In the genomic region with DNA sequence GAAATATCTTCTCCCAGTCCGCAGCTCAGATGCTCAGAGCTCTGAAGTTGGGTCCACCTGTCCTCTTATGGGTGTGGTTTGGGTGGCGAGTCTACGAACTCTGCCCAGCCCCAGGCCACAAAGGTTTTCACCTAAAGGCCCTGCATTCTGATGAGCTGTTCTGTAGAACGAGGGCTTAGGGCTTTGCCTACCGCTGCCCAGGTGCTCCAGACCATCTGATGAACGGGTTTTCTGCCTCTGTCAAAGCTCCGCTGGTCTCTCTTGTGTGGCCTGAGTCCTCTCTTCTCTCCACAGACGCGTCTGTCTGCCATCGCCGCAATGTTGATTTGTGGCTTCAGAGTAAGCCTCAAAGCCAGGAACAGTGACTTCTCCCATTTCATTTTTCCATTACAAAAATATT, we compare ENCODE assay signal across 18 cellular contexts. TPM values are rescaled to one million over a fixed set of nuclear protein-coding genes. Genes with fewer than 3 reads are reported as not detected.
DNase-seq lines count a peak whose midpoint lies in the region; ATAC-seq and TF ChIP-seq lines count a peak whose summit lies in the region.
"Had no signal": no experiment of that assay in that cellular context is flagged by ENCODE, and none has a peak within 500 bp of the region (broad histone marks: within the 10 kb centered on the region; RNA-seq: fewer than 3 reads in every experiment).

No MANE protein-coding gene starts in this region.

- peaks cover 22% of the 10 kb centered on the region for H3K9me3 Mint-ChIP-seq in activated naive CD4-positive, alpha-beta T cell treated with anti-CD3 and anti-CD28 coated beads, Interleukin-2, amount 10 ng/mL, durations not matched to agents 7 days and 5 days
- no peaks in the 10 kb centered on the region for H3K9me3 Mint-ChIP-seq in chondrocyte (ENCODE audit: low read depth)
- no peaks in the 10 kb centered on the region for H3K9me3 Mint-ChIP-seq in neural crest cell
- H3K9me3 Mint-ChIP-seq: CD4-positive, alpha-beta T cell had no signal

- no peaks in the 10 kb centered on the region for H3K4me1 ChIP-seq in upper lobe of right lung
- H3K4me1 ChIP-seq: A549, Caco-2 had no signal

- H3K27ac ChIP-seq in upper lobe of right lung, result no peak overlapping the region
- H3K27ac ChIP-seq: 22Rv1, A549, C4-2B had no signal

- no peaks in the 10 kb centered on the region for H3K9me3 ChIP-seq in upper lobe of right lung
- H3K9me3 ChIP-seq: A549, Caco-2 had no signal

- H3K4me3 Mint-ChIP-seq in activated naive CD4-positive, alpha-beta T cell treated with anti-CD3 and anti-CD28 coated beads, Interleukin-2, amount 10 ng/mL, durations not matched to agents 7 days and 5 days, result no peak overlapping the region
- H3K4me3 Mint-ChIP-seq in chondrocyte (ENCODE audit: unreplicated experiment) (no peak overlapping the region), neural crest cell (no peak overlapping the region)
- H3K4me3 Mint-ChIP-seq: CD4-positive, alpha-beta T cell; H9 had no signal

- H3K27me3 ChIP-seq in upper lobe of right lung, result no peaks in the 10 kb centered on the region

- peaks cover 54% of the 10 kb centered on the region for H3K36me3 Mint-ChIP-seq in activated naive CD4-positive, alpha-beta T cell treated with anti-CD3 and anti-CD28 coated beads, Interleukin-2, amount 10 ng/mL, durations not matched to agents 7 days and 5 days
- peaks cover 39% of the 10 kb centered on the region for H3K36me3 Mint-ChIP-seq in chondrocyte (ENCODE audit: low read depth)
- peaks cover 16% of the 10 kb centered on the region for H3K36me3 Mint-ChIP-seq in neural crest cell (ENCODE audit: low read depth)

- CTCF ChIA-PET in activated naive CD4-positive, alpha-beta T cell treated with anti-CD3 and anti-CD28 coated beads, Interleukin-2, amount 10 ng/mL, durations not matched to agents 7 days and 5 days (lab: Charles Lee), result no interaction called here

- H3K36me3 ChIP-seq in upper lobe of right lung, result peaks cover 66% of the 10 kb centered on the region

- no peak for ATAC-seq in upper lobe of right lung
- no peak for ATAC-seq in GM21390 (IDR thresholded peaks at IDR 0.05; ENCODE audit: unreplicated experiment)
- no peak for ATAC-seq in GM19395 (IDR thresholded peaks at IDR 0.05; ENCODE audit: unreplicated experiment)
- ATAC-seq: A549, HepG2 had no signal

- peaks cover 3% of the 10 kb centered on the region for H3K4me1 Mint-ChIP-seq in activated naive CD4-positive, alpha-beta T cell treated with anti-CD3 and anti-CD28 coated beads, Interleukin-2, amount 10 ng/mL, durations not matched to agents 7 days and 5 days
- H3K4me1 Mint-ChIP-seq in chondrocyte (ENCODE audit: low read depth) (no peaks in the 10 kb centered on the region), neural crest cell (no peaks in the 10 kb centered on the region)
- H3K4me1 Mint-ChIP-seq: H9 had no signal

- H3K4me3 ChIP-seq in upper lobe of right lung, result no peak overlapping the region
- H3K4me3 ChIP-seq: A549 had no signal

- peak; percentile 7 for DNase-seq in activated naive CD4-positive, alpha-beta T cell treated with anti-CD3 and anti-CD28 coated beads, Interleukin-2, amount 50 U/mL, for 16 hours
- no peak for DNase-seq in activated naive CD4-positive, alpha-beta T cell treated with anti-CD3 and anti-CD28 coated beads, Interleukin-2, amount 10 ng/mL, durations not matched to agents 7 days and 5 days
- DNase-seq in chondrocyte (ENCODE audit: low spot score) (peak; percentile 41), neural crest cell (ENCODE audit: low read depth, low spot score) (no peak), upper lobe of right lung (peak; percentile 35), SIG-M5 (lab: John Stamatoyannopoulos, UW) (no peak)
- DNase-seq: AML-193; Caco-2; CD4-positive, alpha-beta T cell; GF-D8; H9 had no signal

- H3K27me3 Mint-ChIP-seq in activated naive CD4-positive, alpha-beta T cell treated with anti-CD3 and anti-CD28 coated beads, Interleukin-2, amount 10 ng/mL, durations not matched to agents 7 days and 5 days, result no peaks in the 10 kb centered on the region
- H3K27me3 Mint-ChIP-seq in chondrocyte (ENCODE audit: low read depth) (no peaks in the 10 kb centered on the region), neural crest cell (ENCODE audit: low read depth) (no peaks in the 10 kb centered on the region)
- H3K27me3 Mint-ChIP-seq: CD4-positive, alpha-beta T cell had no signal

- no peak overlapping the region for H3K27ac Mint-ChIP-seq in activated naive CD4-positive, alpha-beta T cell treated with anti-CD3 and anti-CD28 coated beads, Interleukin-2, amount 10 ng/mL, durations not matched to agents 7 days and 5 days
- no peak overlapping the region for H3K27ac Mint-ChIP-seq in chondrocyte (ENCODE audit: unreplicated experiment)
- H3K27ac Mint-ChIP-seq in neural crest cell (ENCODE audit: unreplicated experiment), result peak overlapping the region; percentile 35
- H3K27ac Mint-ChIP-seq: CD4-positive, alpha-beta T cell had no signal

- TF ChIP-seq CTCF in chondrocyte (IDR thresholded peaks at IDR 0.05) (no peak), neural crest cell (conservative IDR thresholded peaks at IDR 0.05) (no peak), upper lobe of right lung (IDR thresholded peaks at IDR 0.05) (no peak)

- intact Hi-C loops in upper lobe of right lung (cut with DNase I), result no loop called here

RNA-seq across cellular contexts. Expression of a gene that starts 28.4 kb away (rescaled TPM):
- total RNA-seq in chondrocyte, result not detected in 3 replicates
- 2.0 and 2.5 TPM in 2 replicates for total RNA-seq in neural crest cell
- total RNA-seq in upper lobe of right lung, result 5.2 TPM
- total RNA-seq: Daoy had no signal

Comparison
In these comparisons a context has a peak if more than half of its experiments do, and no peak if none do; other contexts are left out.
1. DNase-seq: peak in activated naive CD4-positive, alpha-beta T cell treated with anti-CD3 and anti-CD28 coated beads, Interleukin-2, amount 50 U/mL, for 16 hours (single experiment), chondrocyte (single experiment) and upper lobe of right lung (single experiment); none in activated naive CD4-positive, alpha-beta T cell treated with anti-CD3 and anti-CD28 coated beads, Interleukin-2, amount 10 ng/mL, durations not matched to agents 7 days and 5 days (single experiment), neural crest cell (single experiment) and SIG-M5 (single experiment).